9 cellular contexts compared by ENCODE assay signal in genomic region chr20:41086402-41087324, GRCh38. TPM values are rescaled to one million over a fixed set of nuclear protein-coding genes. Genes with fewer than 3 reads are reported as not detected.
DNase-seq lines count a peak whose midpoint lies in the region; ATAC-seq and TF ChIP-seq lines count a peak whose summit lies in the region.
"Had no signal": no experiment of that assay in that cellular context is flagged by ENCODE, and none has a peak within 500 bp of the region (broad histone marks: within the 10 kb centered on the region; RNA-seq: fewer than 3 reads in every experiment).

No MANE protein-coding gene starts in this region.

- ATAC-seq in left lung (peak; percentile 59), body of pancreas (no peak), HG02571 (IDR thresholded peaks at IDR 0.05; ENCODE audit: unreplicated experiment) (no peak)

- WGBS in body of pancreas, 2 donors, result 46 to 61% methylated on average over 8 of the region's 8 CpGs
- 51 to 66% (median 52%) methylated on average over 8 of the region's 8 CpGs for WGBS in spleen, 5 donors

- DNase-seq in DMS153 treated with DMSO at 0.1 percent for 48 hours (lab: John Stamatoyannopoulos, UW; ENCODE audit: unreplicated experiment), result peak; percentile 77
- peak; percentile 85 for DNase-seq in NCI-H128 (lab: John Stamatoyannopoulos, UW; ENCODE audit: unreplicated experiment)
- DNase-seq in SK-N-DZ (ENCODE audit: low spot score), result peak; percentile 98
- DNase-seq in left lung, result no peak
- no peak for DNase-seq in body of pancreas
- DNase-seq in spleen, result no peak
- no peak for DNase-seq in germinal center (ENCODE audit: low spot score)
- DNase-seq: mesendoderm had no signal

- TF ChIP-seq POLR2A in body of pancreas (IDR thresholded peaks at IDR 0.05) (no peak), spleen (IDR thresholded peaks at IDR 0.05) (no peak)

- H3K9me3 ChIP-seq in left lung (no peaks in the 10 kb centered on the region), body of pancreas (no peaks in the 10 kb centered on the region), spleen (no peaks in the 10 kb centered on the region)

- TF ChIP-seq CTCF in left lung (IDR thresholded peaks at IDR 0.05) (no peak), body of pancreas (IDR thresholded peaks at IDR 0.05) (no peak), spleen (IDR thresholded peaks at IDR 0.05 in 8 of 11, conservative IDR thresholded peaks at IDR 0.05 in 3 of 11) (no peak)

- H3K36me3 ChIP-seq in left lung, result peaks cover 0 to 92% of the 10 kb centered on the region in 2 donors
- H3K36me3 ChIP-seq in body of pancreas (replicated peaks in 1 of 2; ENCODE audit: insufficient read depth in 1 of 2, low read depth in 2 of 2), result peaks cover 3 to 4% of the 10 kb centered on the region in 2 donors
- peaks cover 3 to 98% (median 55%) of the 10 kb centered on the region in 6 donors for H3K36me3 ChIP-seq in spleen

- intact Hi-C loops in left lung (cut with DNase I), result no loop called here
- intact Hi-C loops in body of pancreas (cut with DNase I), result no loop called here
- intact Hi-C loops in spleen (cut with DNase I; ENCODE audit: low total_unique reads), result no loop called here

- H3K4me3 ChIP-seq in left lung, result no peak overlapping the region
- H3K4me3 ChIP-seq in body of pancreas, result no peak overlapping the region
- no peak overlapping the region for H3K4me3 ChIP-seq in spleen

- H3K4me1 ChIP-seq in left lung (peaks cover 0 to 18% of the 10 kb centered on the region in 2 donors), body of pancreas (peaks cover 5% of the 10 kb centered on the region), spleen (peaks cover 0 to 26% (median 3%) of the 10 kb centered on the region in 6 donors)

- H3K27me3 ChIP-seq in left lung (no peaks in the 10 kb centered on the region), body of pancreas (no peaks in the 10 kb centered on the region), spleen (replicated peaks in 1 of 7) (no peaks in the 10 kb centered on the region)

- H3K27ac ChIP-seq in left lung (peak overlapping the region in 1 of 2 donors; percentile 15), body of pancreas (no peak overlapping the region), spleen (peak overlapping the region in 1 of 8 donors; percentile 14)

RNA-seq across cellular contexts. Expression of gene PLCG1, which starts 50.7 kb away (rescaled TPM):
- 137 and 176 TPM in 2 replicates for polyA plus RNA-seq in SK-N-DZ (2014; cell fraction: cytosol; rRNA removed)
- polyA plus RNA-seq in SK-N-DZ (2014; cell fraction: nucleus; rRNA removed), result 1,191 and 1,360 TPM in 2 replicates
- 100 to 1,000 TPM in 1 of 2 donors, 10 to 100 TPM in 1; 64.9 to 121 TPM for total RNA-seq in left lung
- total RNA-seq in body of pancreas, result 10 to 100 TPM; 40.0 to 87.7 TPM
- total RNA-seq in spleen, result 100 to 1,000 TPM in 6 of 7 donors, 10 to 100 TPM in 1; 96.7 to 144 (median 134) TPM
- 10 to 100 TPM; 28.0 to 51.3 (median 29.3) TPM for polyA plus RNA-seq in spleen

RNA-seq across cellular contexts. Expression of gene TOP1, which starts 58.0 kb away (rescaled TPM):
- polyA plus RNA-seq in SK-N-DZ (2014; cell fraction: cytosol; rRNA removed), result 27.6 and 27.7 TPM in 2 replicates
- 27.3 and 45.7 TPM in 2 replicates for polyA plus RNA-seq in SK-N-DZ (2014; cell fraction: nucleus; rRNA removed)
- total RNA-seq in left lung (10 to 100 TPM; 68.0 to 69.5 TPM), body of pancreas (10 to 100 TPM; 12.2 to 18.5 TPM), spleen (10 to 100 TPM; 40.3 to 74.6 (median 52.7) TPM)
- polyA plus RNA-seq in spleen, result 10 to 100 TPM; 20.7 to 32.0 (median 27.4) TPM

Comparison
In these comparisons a context has a peak if more than half of its experiments do, and no peak if none do; other contexts are left out.
1. DNase-seq: peak in DMS153 treated with DMSO at 0.1 percent for 48 hours (single experiment), NCI-H128 (single experiment) and SK-N-DZ (single experiment); none in left lung (0 of 2), body of pancreas (0 of 4), spleen (single experiment) and germinal center (single experiment).